1 cellular context compared by ENCODE assay signal in genomic region chr11:859394-860131, GRCh38.
TF ChIP-seq lines count a peak whose summit lies in the region.

No MANE protein-coding gene starts in this region.

TF ChIP-seq in WTC11, 78 proteins besides CTCF, POLR2A, EP300 and RAD21 (continued from another document):
- TF ChIP-seq ZNF281 (CRISPR knock-in tag; IDR thresholded peaks at IDR 0.05) (no peak), OVOL2 (CRISPR knock-in tag; IDR thresholded peaks at IDR 0.05; ENCODE audit: borderline replicate concordance) (no peak), ELF4 (CRISPR knock-in tag; IDR thresholded peaks at IDR 0.05; ENCODE audit: low read depth) (no peak)
